In the genomic region with DNA sequence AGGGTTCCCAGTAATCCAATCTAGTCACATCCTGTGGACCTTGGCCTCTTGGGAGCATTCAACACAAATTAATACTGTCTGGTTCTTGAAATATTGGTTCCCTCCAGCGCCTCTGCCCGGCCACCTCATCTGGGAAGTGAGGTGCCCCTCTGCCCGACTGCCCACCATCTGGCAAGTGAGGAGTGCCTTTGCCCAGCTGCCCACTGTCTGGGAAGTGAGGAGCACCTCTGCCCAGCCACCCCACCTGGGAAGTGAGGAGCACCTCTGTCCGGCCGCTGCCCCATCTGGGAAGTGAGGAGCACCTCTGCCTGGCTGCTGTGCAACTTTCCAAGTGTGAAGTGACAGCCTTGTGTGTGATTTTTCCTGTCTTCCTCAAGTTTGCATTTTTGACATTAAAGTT, we compare ENCODE assay signal across 8 cellular contexts.
"Had no signal": no experiment of that assay in that cellular context is flagged by ENCODE, and none has a peak within 500 bp of the region (broad histone marks: within the 10 kb centered on the region; RNA-seq: fewer than 3 reads in every experiment).

No MANE protein-coding gene starts in this region.

- H3K4me3 ChIP-seq: GM12878 had no signal

- FAIRE-seq: G401.6, GM12878, GM12891, GM12892, GM18507, GM19239 had no signal

- DNase-seq: GDM1, GF-D8 had no signal

- ATAC-seq: GM12878 had no signal
